ENCODE assay signal across 8 cellular contexts in genomic region chr18:24138281-24138883, GRCh38. TPM values are rescaled to one million over a fixed set of nuclear protein-coding genes. Genes with fewer than 3 reads are reported as not detected.
DNase-seq lines count a peak whose midpoint lies in the region; ATAC-seq and TF ChIP-seq lines count a peak whose summit lies in the region.

No MANE protein-coding gene starts in this region.

- H3K27me3 ChIP-seq in kidney epithelial cell (ENCODE audit: control insufficient read depth, insufficient read depth, low read length) (no peaks in the 10 kb centered on the region), thoracic aorta (replicated peaks; ENCODE audit: insufficient read depth) (no peaks in the 10 kb centered on the region)

- intact Hi-C loops in activated naive CD4-positive, alpha-beta T cell treated with anti-CD3 and anti-CD28 coated beads for 36 hours (cut with micrococcal nuclease) = loop anchor here (5.0 kb wide), 1 partner anchor 511 kb away; no protein-coding TSS in a partner anchor
- intact Hi-C loops in activated T-helper 1 cell treated with anti-CD3 and anti-CD28 coated beads, Interleukin-12 subunit alpha, Interleukin-12 subunit beta, Interleukin-2, Interleukin-4 antibody, amounts not matched to agents 30 ng/mL and 10 ng/mL and 1 ng/mL, durations not matched to agents 14 hours and 24 hours and 36 hours (cut with micrococcal nuclease) = loop anchor here (2.0 to 5.0 kb wide), 2 partner anchors 34 to 121 kb away; no protein-coding TSS in a partner anchor

- peak overlapping the region in 1 of 2 donors; percentile 55 for H3K27ac ChIP-seq in thoracic aorta

- H3K4me3 Mint-ChIP-seq in activated naive CD4-positive, alpha-beta T cell treated with anti-CD3 and anti-CD28 coated beads for 36 hours = peak overlapping the region; percentile 90
- peak overlapping the region; percentile 86 for H3K4me3 Mint-ChIP-seq in activated T-helper 1 cell treated with anti-CD3 and anti-CD28 coated beads, Interleukin-12 subunit alpha, Interleukin-12 subunit beta, Interleukin-2, Interleukin-4 antibody, amounts not matched to agents 30 ng/mL and 10 ng/mL and 1 ng/mL, durations not matched to agents 14 hours and 24 hours and 36 hours

- H3K4me3 ChIP-seq in kidney epithelial cell (ENCODE audit: low read depth, low read length) = peak overlapping the region; percentile 58
- peak overlapping the region; percentile 94 for H3K4me3 ChIP-seq in thoracic aorta

- H3K4me1 Mint-ChIP-seq in activated naive CD4-positive, alpha-beta T cell treated with anti-CD3 and anti-CD28 coated beads for 36 hours (ENCODE audit: low read depth) = peaks cover 7% of the 10 kb centered on the region
- H3K4me1 Mint-ChIP-seq in activated T-helper 1 cell treated with anti-CD3 and anti-CD28 coated beads, Interleukin-12 subunit alpha, Interleukin-12 subunit beta, Interleukin-2, Interleukin-4 antibody, amounts not matched to agents 30 ng/mL and 10 ng/mL and 1 ng/mL, durations not matched to agents 14 hours and 24 hours and 36 hours (ENCODE audit: low read depth) = peaks cover 25% of the 10 kb centered on the region

- TF ChIP-seq CTCF in kidney epithelial cell (IDR thresholded peaks at IDR 0.05; ENCODE audit: insufficient read depth, low read length, poor library complexity, severe bottlenecking) (no peak), thoracic aorta (IDR thresholded peaks at IDR 0.05) (no peak)

- H3K36me3 Mint-ChIP-seq in activated naive CD4-positive, alpha-beta T cell treated with anti-CD3 and anti-CD28 coated beads for 36 hours (ENCODE audit: low read depth) = no peaks in the 10 kb centered on the region
- H3K36me3 Mint-ChIP-seq in activated T-helper 1 cell treated with anti-CD3 and anti-CD28 coated beads, Interleukin-12 subunit alpha, Interleukin-12 subunit beta, Interleukin-2, Interleukin-4 antibody, amounts not matched to agents 30 ng/mL and 10 ng/mL and 1 ng/mL, durations not matched to agents 14 hours and 24 hours and 36 hours (ENCODE audit: low read depth) = peaks cover 18% of the 10 kb centered on the region

- DNase-seq in activated naive CD4-positive, alpha-beta T cell treated with anti-CD3 and anti-CD28 coated beads for 36 hours = no peak
- DNase-seq in activated naive CD4-positive, alpha-beta T cell treated with anti-CD3 and anti-CD28 coated beads, Interleukin-2, amount 50 U/mL, for 16 hours = no peak
- no peak for DNase-seq in activated T-helper 1 cell treated with anti-CD3 and anti-CD28 coated beads, Interleukin-12 subunit alpha, Interleukin-12 subunit beta, Interleukin-2, Interleukin-4 antibody, amounts not matched to agents 30 ng/mL and 10 ng/mL and 1 ng/mL, durations not matched to agents 14 hours and 24 hours and 36 hours (ENCODE audit: low spot score)
- no peak for DNase-seq in kidney epithelial cell (ENCODE audit: low read depth)
- DNase-seq in thoracic aorta (ENCODE audit: low spot score) = no peak
- DNase-seq in NCI-H187 treated with DMSO at 0.1 percent for 48 hours (lab: John Stamatoyannopoulos, UW) = no peak

- H3K9me3 ChIP-seq in thoracic aorta = no peaks in the 10 kb centered on the region

- ATAC-seq in thoracic aorta (ENCODE audit: insufficient number of reproducible peaks, low FRiP score, low read depth) (no peak), HG02623 (IDR thresholded peaks at IDR 0.05; ENCODE audit: unreplicated experiment) (no peak), HG02840 (IDR thresholded peaks at IDR 0.05; ENCODE audit: low FRiP score, unreplicated experiment) (no peak)

- no peaks in the 10 kb centered on the region for H3K9me3 Mint-ChIP-seq in activated naive CD4-positive, alpha-beta T cell treated with anti-CD3 and anti-CD28 coated beads for 36 hours
- H3K9me3 Mint-ChIP-seq in activated T-helper 1 cell treated with anti-CD3 and anti-CD28 coated beads, Interleukin-12 subunit alpha, Interleukin-12 subunit beta, Interleukin-2, Interleukin-4 antibody, amounts not matched to agents 30 ng/mL and 10 ng/mL and 1 ng/mL, durations not matched to agents 14 hours and 24 hours and 36 hours = no peaks in the 10 kb centered on the region

- H3K27ac Mint-ChIP-seq in activated naive CD4-positive, alpha-beta T cell treated with anti-CD3 and anti-CD28 coated beads for 36 hours = no peak overlapping the region
- peak overlapping the region; percentile 48 for H3K27ac Mint-ChIP-seq in activated T-helper 1 cell treated with anti-CD3 and anti-CD28 coated beads, Interleukin-12 subunit alpha, Interleukin-12 subunit beta, Interleukin-2, Interleukin-4 antibody, amounts not matched to agents 30 ng/mL and 10 ng/mL and 1 ng/mL, durations not matched to agents 14 hours and 24 hours and 36 hours

- H3K4me1 ChIP-seq in thoracic aorta (ENCODE audit: control insufficient read depth in 1 of 2, low read depth in 2 of 2) = peaks cover 0 to 3% of the 10 kb centered on the region in 2 donors

- CTCF ChIA-PET in activated naive CD4-positive, alpha-beta T cell treated with anti-CD3 and anti-CD28 coated beads for 36 hours (lab: Charles Lee) = interaction anchor here (0.8 to 1.4 kb wide), 6 partner anchors 9 to 596 kb away, joined by 3 to 4 read pairs (median 4); no protein-coding TSS in a partner anchor

- peaks cover 11% of the 10 kb centered on the region for H3K27me3 Mint-ChIP-seq in activated naive CD4-positive, alpha-beta T cell treated with anti-CD3 and anti-CD28 coated beads for 36 hours (ENCODE audit: low read depth)
- H3K27me3 Mint-ChIP-seq in activated T-helper 1 cell treated with anti-CD3 and anti-CD28 coated beads, Interleukin-12 subunit alpha, Interleukin-12 subunit beta, Interleukin-2, Interleukin-4 antibody, amounts not matched to agents 30 ng/mL and 10 ng/mL and 1 ng/mL, durations not matched to agents 14 hours and 24 hours and 36 hours (ENCODE audit: insufficient read depth) = peaks cover 23% of the 10 kb centered on the region

- peaks cover 1% of the 10 kb centered on the region for H3K36me3 ChIP-seq in kidney epithelial cell (ENCODE audit: control insufficient read depth, insufficient read depth, low read length)
- H3K36me3 ChIP-seq in thoracic aorta = no peaks in the 10 kb centered on the region

RNA-seq across cellular contexts. Expression of gene CABYR, which starts 0.5 kb away (rescaled TPM):
- total RNA-seq in activated naive CD4-positive, alpha-beta T cell treated with anti-CD3 and anti-CD28 coated beads for 36 hours = 1 to 10 TPM; 1.2 to 1.7 TPM
- 0.49 and 1.1 TPM in 2 replicates for total RNA-seq in activated T-helper 1 cell treated with anti-CD3 and anti-CD28 coated beads, Interleukin-12 subunit alpha, Interleukin-12 subunit beta, Interleukin-2, Interleukin-4 antibody, amounts not matched to agents 30 ng/mL and 10 ng/mL and 1 ng/mL, durations not matched to agents 14 hours and 24 hours and 36 hours
- total RNA-seq in kidney epithelial cell = 5.1 and 5.5 TPM in 2 replicates
- total RNA-seq in thoracic aorta = 1 to 10 TPM; 1.8 to 6.1 TPM
